Comparison of ENCODE assay signal across 8 cellular contexts in the genomic region with DNA sequence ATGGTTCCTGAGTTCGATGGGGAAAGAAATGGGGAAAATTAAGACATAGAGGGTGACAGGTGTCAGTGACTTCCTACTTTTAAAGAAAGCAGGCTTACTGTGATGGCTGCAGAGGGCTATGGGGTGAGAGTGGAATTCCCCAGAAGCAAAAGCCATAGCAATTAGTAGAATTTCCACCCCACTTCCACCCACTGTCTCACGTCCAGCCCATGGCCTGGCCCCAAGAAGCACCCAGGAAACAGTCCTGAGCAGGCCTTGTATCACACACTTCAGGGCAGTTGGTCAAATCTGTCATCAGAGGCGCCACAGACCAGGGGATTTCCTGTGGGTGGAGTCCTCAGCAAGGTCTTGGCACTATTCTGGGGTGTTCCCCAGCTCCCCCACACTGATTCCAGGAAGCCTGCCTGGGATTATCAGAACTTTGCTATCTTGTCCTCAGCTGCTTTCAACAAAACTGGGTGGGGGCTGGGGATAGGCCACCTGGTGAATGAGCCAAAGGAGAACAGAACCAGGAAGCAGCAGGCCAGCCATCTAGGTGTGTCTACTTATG.
DNase-seq lines count a peak whose midpoint lies in the region; ATAC-seq and TF ChIP-seq lines count a peak whose summit lies in the region.

No MANE protein-coding gene starts in this region.

- peak; percentile 12 for TF ChIP-seq POLR2A in NB4 (IDR thresholded peaks at IDR 0.05; ENCODE audit: extremely low read depth, insufficient read length)

- H3K4me3 ChIP-seq in NB4 (ENCODE audit: low read depth, low read length) = no peak overlapping the region

- H3K36me3 Mint-ChIP-seq in activated naive CD8-positive, alpha-beta T cell treated with anti-CD3 and anti-CD28 coated beads for 36 hours = peaks cover 25% of the 10 kb centered on the region

- TF ChIP-seq CTCF in GM12873 (IDR thresholded peaks at IDR 0.05; ENCODE audit: insufficient read depth, low read depth, low read length, missing control alignments) (peak; percentile 16), NB4 (IDR thresholded peaks at IDR 0.05; ENCODE audit: low read depth, low read length) (peak; percentile 1)

- peak overlapping the region; percentile 50 for H3K4me3 Mint-ChIP-seq in activated naive CD8-positive, alpha-beta T cell treated with anti-CD3 and anti-CD28 coated beads for 36 hours

- DNase-seq in NB4 (ENCODE audit: low read depth) = peak; percentile 82
- peak; percentile 86 for DNase-seq in activated naive CD8-positive, alpha-beta T cell treated with anti-CD3 and anti-CD28 coated beads for 36 hours
- DNase-seq in stimulated activated CD8-positive, alpha-beta memory T cell treated with anti-CD3 and anti-CD28 coated beads, Interleukin-7, amount 100 ng/mL, for 1 hour (ENCODE audit: low read depth in 2 of 2) = peak; percentile 30 to 39
- DNase-seq in AG20443 (ENCODE audit: low spot score) = no peak
- DNase-seq in anterior cingulate cortex (lab: John Stamatoyannopoulos, UW) = no peak
- no peak for DNase-seq in NCI-H82 treated with DMSO at 0.1 percent for 48 hours (lab: John Stamatoyannopoulos, UW; ENCODE audit: unreplicated experiment)

- H3K27ac Mint-ChIP-seq in activated naive CD8-positive, alpha-beta T cell treated with anti-CD3 and anti-CD28 coated beads for 36 hours = peak overlapping the region; percentile 96

- H3K27me3 Mint-ChIP-seq in activated naive CD8-positive, alpha-beta T cell treated with anti-CD3 and anti-CD28 coated beads for 36 hours = no peaks in the 10 kb centered on the region

- H3K9me3 Mint-ChIP-seq in activated naive CD8-positive, alpha-beta T cell treated with anti-CD3 and anti-CD28 coated beads for 36 hours = peaks cover 11% of the 10 kb centered on the region

- peak; percentile 78 for ATAC-seq in GM21717 (IDR thresholded peaks at IDR 0.05; ENCODE audit: unreplicated experiment)

- peaks cover 76% of the 10 kb centered on the region for H3K4me1 Mint-ChIP-seq in activated naive CD8-positive, alpha-beta T cell treated with anti-CD3 and anti-CD28 coated beads for 36 hours

Comparison
In these comparisons a context has a peak if more than half of its experiments do, and no peak if none do; other contexts are left out.
1. DNase-seq: peak in NB4 (single experiment), activated naive CD8-positive, alpha-beta T cell treated with anti-CD3 and anti-CD28 coated beads for 36 hours (single experiment) and stimulated activated CD8-positive, alpha-beta memory T cell treated with anti-CD3 and anti-CD28 coated beads, Interleukin-7, amount 100 ng/mL, for 1 hour (2 of 2); none in AG20443 (single experiment), anterior cingulate cortex (0 of 58) and NCI-H82 treated with DMSO at 0.1 percent for 48 hours (single experiment).